18 cellular contexts compared by ENCODE assay signal in the genomic region with DNA sequence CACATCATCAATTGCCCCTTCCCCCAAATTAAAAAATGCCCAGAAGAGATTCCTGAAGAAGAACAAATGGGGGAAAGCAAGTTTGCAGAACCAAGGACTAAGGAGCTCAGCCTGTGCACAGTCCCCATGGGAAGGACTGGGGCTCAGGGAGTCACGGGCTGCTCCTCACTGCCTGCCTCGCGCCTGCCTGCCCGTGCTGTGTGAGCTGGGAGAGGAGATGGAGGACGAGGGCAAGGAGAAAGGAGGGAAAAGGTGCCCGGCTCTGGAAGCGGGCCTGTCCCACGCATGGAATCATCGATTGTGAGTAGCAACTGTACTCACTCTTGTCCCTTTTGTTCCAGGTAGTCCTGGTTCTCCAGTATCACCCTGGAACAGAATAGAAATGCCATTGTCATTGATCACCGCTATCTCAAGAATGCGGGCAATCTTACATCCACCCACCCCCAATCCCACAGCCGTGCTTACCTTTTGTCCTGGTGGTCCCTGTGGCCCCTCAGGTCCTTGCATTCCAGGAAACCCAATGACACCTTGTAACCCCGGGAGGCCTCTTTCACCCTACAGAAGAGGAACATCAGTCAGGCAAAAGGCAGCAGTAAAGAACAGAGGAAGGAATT.
DNase-seq lines count a peak whose midpoint lies in the region; ATAC-seq and TF ChIP-seq lines count a peak whose summit lies in the region.
"Had no signal": no experiment of that assay in that cellular context is flagged by ENCODE, and none has a peak within 500 bp of the region (broad histone marks: within the 10 kb centered on the region; RNA-seq: fewer than 3 reads in every experiment).

No MANE protein-coding gene starts in this region.

- H3K4me2 ChIP-seq in neuronal stem cell (ENCODE audit: insufficient read depth, low read length, poor library complexity, severe bottlenecking) = no peak overlapping the region

- H3K79me1 ChIP-seq in neuronal stem cell (ENCODE audit: low read depth, low read length) = no peaks in the 10 kb centered on the region

- H3K36me3 Mint-ChIP-seq in endodermal cell (ENCODE audit: low read depth) = peaks cover 75% of the 10 kb centered on the region
- H3K36me3 Mint-ChIP-seq: CD14-positive monocyte had no signal

- H2AFZ ChIP-seq in neuronal stem cell (ENCODE audit: low read length) = no peak overlapping the region

- H3K18ac ChIP-seq in neuronal stem cell (ENCODE audit: low read length) = no peak overlapping the region

- TF ChIP-seq POLR2A in prostate gland (IDR thresholded peaks at IDR 0.05) = no peak

- no peak overlapping the region for H2BK120ac ChIP-seq in neuronal stem cell (ENCODE audit: low read depth, low read length)

- no peak for ATAC-seq in HG02884 (IDR thresholded peaks at IDR 0.05; ENCODE audit: unreplicated experiment)
- ATAC-seq: HCT116 had no signal

- H3K27me3 ChIP-seq in endodermal cell (ENCODE audit: control insufficient read depth, insufficient read depth, low read length, poor library complexity, severe bottlenecking) (no peaks in the 10 kb centered on the region), neuronal stem cell (ENCODE audit: control insufficient read depth in 3 of 3, insufficient read depth in 3 of 3, low read depth in 1 of 3, low read length in 3 of 3) (no peaks in the 10 kb centered on the region), prostate gland (replicated peaks; ENCODE audit: insufficient read depth) (no peaks in the 10 kb centered on the region)

- intact Hi-C loops in prostate gland (cut with DNase I) = no loop called here
- intact Hi-C loops in cardiac septum (cut with DNase I) = no loop called here

- H3K4me1 ChIP-seq in endodermal cell (ENCODE audit: control insufficient read depth, insufficient read depth, low read length) = peaks cover 4% of the 10 kb centered on the region
- peaks cover 8 to 17% of the 10 kb centered on the region in 2 donors for H3K4me1 ChIP-seq in neuronal stem cell (ENCODE audit: control insufficient read depth in 2 of 2, insufficient read depth in 1 of 2, low read depth in 1 of 2, low read length in 2 of 2)
- no peaks in the 10 kb centered on the region for H3K4me1 ChIP-seq in prostate gland (replicated peaks)

- H3K4ac ChIP-seq in neuronal stem cell (ENCODE audit: low read length) = no peak overlapping the region

- no peaks in the 10 kb centered on the region for H3K27me3 Mint-ChIP-seq in endodermal cell (ENCODE audit: insufficient read depth)

- peak; percentile 26 for DNase-seq in activated CD8-positive, alpha-beta memory T cell treated with anti-CD3 and anti-CD28 coated beads, Interleukin-2, amount 50 U/mL, for 48 hours
- no peak for DNase-seq in activated CD8-positive, alpha-beta memory T cell treated with anti-CD3 and anti-CD28 coated beads for 24 hours
- DNase-seq in endodermal cell (no peak), neuronal stem cell (ENCODE audit: low spot score) (no peak), prostate gland (ENCODE audit: low spot score) (no peak), cardiac septum (ENCODE audit: low spot score) (no peak)
- DNase-seq in activated naive CD4-positive, alpha-beta T cell (lab: John Stamatoyannopoulos, UW) = no peak
- DNase-seq: AML-193, DND-41, NCI-H1048, NCI-H1436 treated with DMSO at 0.1 percent for 48 hours, NCI-H2029 treated with DMSO at 0.1 percent for 48 hours, NCI-H2171, NCI-H526 had no signal

- TF ChIP-seq CTCF in endodermal cell (conservative IDR thresholded peaks at IDR 0.05) (no peak), prostate gland (IDR thresholded peaks at IDR 0.05) (no peak)

- H2BK5ac ChIP-seq in neuronal stem cell (ENCODE audit: low read length) = no peak overlapping the region

- H3K36me3 ChIP-seq in endodermal cell (ENCODE audit: control insufficient read depth, insufficient read depth, low read length) (peaks cover 83% of the 10 kb centered on the region), neuronal stem cell (replicated peaks in 1 of 2; ENCODE audit: control insufficient read depth in 2 of 2, insufficient read depth in 2 of 2, low read length in 2 of 2) (peaks cover 4 to 51% of the 10 kb centered on the region in 2 donors), prostate gland (no peaks in the 10 kb centered on the region)

- no peaks in the 10 kb centered on the region for H3K9me3 ChIP-seq in endodermal cell (ENCODE audit: control insufficient read depth, low read length)
- H3K9me3 ChIP-seq in neuronal stem cell (replicated peaks in 1 of 2; ENCODE audit: control insufficient read depth in 2 of 2, insufficient read depth in 1 of 2, low read depth in 1 of 2, low read length in 2 of 2) = no peaks in the 10 kb centered on the region
- H3K9me3 ChIP-seq in prostate gland = no peaks in the 10 kb centered on the region

- no peak overlapping the region for H3K14ac ChIP-seq in neuronal stem cell (ENCODE audit: low read length)

- peak overlapping the region; percentile 89 for H3K27ac Mint-ChIP-seq in endodermal cell
- H3K27ac Mint-ChIP-seq: CD14-positive monocyte had no signal

- H3K9me3 Mint-ChIP-seq in endodermal cell = no peaks in the 10 kb centered on the region

- H3K4me3 Mint-ChIP-seq in endodermal cell = no peak overlapping the region
- H3K4me3 Mint-ChIP-seq: CD14-positive monocyte had no signal

- no peak overlapping the region for H3K4me3 ChIP-seq in endodermal cell (ENCODE audit: low read length)
- H3K4me3 ChIP-seq in neuronal stem cell (ENCODE audit: low read length in 2 of 2) = no peak overlapping the region
- no peak overlapping the region for H3K4me3 ChIP-seq in prostate gland

- 85 to 91% methylated on average over 6 to 13 of the region's 13 CpGs for WGBS in endodermal cell (ENCODE audit: insufficient coverage in 1 of 2, insufficient read length in 1 of 2), 2 experiments
- WGBS in neuronal stem cell (ENCODE audit: extremely low coverage in 2 of 2, insufficient read length in 2 of 2, insufficient replicate concordance in 1 of 2), 2 donors = no CpG with 5 or more reads among the region's 13 CpGs
- WGBS in prostate gland = 86% methylated on average over 13 of the region's 13 CpGs

- H2BK15ac ChIP-seq in neuronal stem cell (ENCODE audit: low read length) = no peak overlapping the region

- H2BK12ac ChIP-seq in neuronal stem cell (ENCODE audit: low read length) = no peak overlapping the region

- H4K91ac ChIP-seq in neuronal stem cell (ENCODE audit: low read depth, low read length, poor library complexity) = no peak overlapping the region

- H3K23ac ChIP-seq in neuronal stem cell (ENCODE audit: low read depth, low read length, poor library complexity) = no peak overlapping the region

- peak overlapping the region; percentile 24 for H3K9ac ChIP-seq in endodermal cell (ENCODE audit: extremely low read depth, low read length, poor library complexity, severe bottlenecking)
- H3K9ac ChIP-seq in neuronal stem cell (ENCODE audit: low read depth, low read length, poor library complexity) = peak overlapping the region; percentile 25

- H3K27ac ChIP-seq in endodermal cell (ENCODE audit: low read depth, low read length) = no peak overlapping the region
- H3K27ac ChIP-seq in neuronal stem cell (replicated peaks; ENCODE audit: low read length) = peak overlapping the region; percentile 31
- H3K27ac ChIP-seq in prostate gland = no peak overlapping the region
- H3K27ac ChIP-seq: 22Rv1 had no signal

- peaks cover 17% of the 10 kb centered on the region for H3K4me1 Mint-ChIP-seq in endodermal cell
- H3K4me1 Mint-ChIP-seq: CD14-positive monocyte had no signal

- H4K8ac ChIP-seq in neuronal stem cell (ENCODE audit: low read depth, low read length) = no peak overlapping the region

- no peak overlapping the region for H2AK5ac ChIP-seq in neuronal stem cell (ENCODE audit: low read depth, low read length)
